ENCODE assay signal across 10 cellular contexts in genomic region chr21:41932191-41932575, GRCh38. TPM values are rescaled to one million over a fixed set of nuclear protein-coding genes. Genes with fewer than 3 reads are reported as not detected.
DNase-seq lines count a peak whose midpoint lies in the region; ATAC-seq and TF ChIP-seq lines count a peak whose summit lies in the region.
"Had no signal": no experiment of that assay in that cellular context is flagged by ENCODE, and none has a peak within 500 bp of the region (broad histone marks: within the 10 kb centered on the region; RNA-seq: fewer than 3 reads in every experiment).

No MANE protein-coding gene starts in this region.

- H3K4me3 Mint-ChIP-seq in CD8-positive, alpha-beta T cell, result no peak overlapping the region
- H3K4me3 Mint-ChIP-seq: activated CD8-positive, alpha-beta memory T cell treated with anti-CD3 and anti-CD28 coated beads, Interleukin-2, amount 10 ng/mL, durations not matched to agents 7 days and 5 days had no signal

- peak; percentile 45 for TF ChIP-seq CTCF in RWPE2 (IDR thresholded peaks at IDR 0.05; ENCODE audit: poor library complexity, severe bottlenecking)
- peak; percentile 26 for TF ChIP-seq CTCF in fibroblast of villous mesenchyme (IDR thresholded peaks at IDR 0.05; ENCODE audit: insufficient read depth, low read depth, low read length)
- TF ChIP-seq CTCF in sigmoid colon (IDR thresholded peaks at IDR 0.05), result no peak
- no peak for TF ChIP-seq CTCF in CD8-positive, alpha-beta T cell (IDR thresholded peaks at IDR 0.05)

- H3K36me3 Mint-ChIP-seq in CD8-positive, alpha-beta T cell, result no peaks in the 10 kb centered on the region
- H3K36me3 Mint-ChIP-seq: activated CD8-positive, alpha-beta memory T cell treated with anti-CD3 and anti-CD28 coated beads, Interleukin-2, amount 10 ng/mL, durations not matched to agents 7 days and 5 days had no signal

- H3K4me1 Mint-ChIP-seq in CD8-positive, alpha-beta T cell (ENCODE audit: low read depth), result peaks cover 21% of the 10 kb centered on the region

- no peaks in the 10 kb centered on the region for H3K36me3 ChIP-seq in RWPE2 (ENCODE audit: low read depth)
- H3K36me3 ChIP-seq in sigmoid colon, result no peaks in the 10 kb centered on the region
- H3K36me3 ChIP-seq in CD8-positive, alpha-beta T cell (ENCODE audit: insufficient read depth, low read length), result no peaks in the 10 kb centered on the region

- intact Hi-C loops in sigmoid colon (cut with DNase I), result loop anchor here (5.0 kb wide), 2 partner anchors 80 to 185 kb away; partner anchors contain the start of gene ZBTB21
- intact Hi-C loops in CD8-positive, alpha-beta T cell (cut with DNase I, micrococcal nuclease), result no loop called here

- CTCF ChIA-PET in CD8-positive, alpha-beta T cell (lab: Charles Lee), result no interaction called here

- H3K4me3 ChIP-seq in RWPE2 (ENCODE audit: severe bottlenecking) (no peak overlapping the region), fibroblast of villous mesenchyme (ENCODE audit: low read depth, low read length) (no peak overlapping the region), sigmoid colon (no peak overlapping the region)
- no peak overlapping the region for H3K4me3 ChIP-seq in CD8-positive, alpha-beta T cell (ENCODE audit: low read depth, low read length)

- H3K27ac ChIP-seq in RWPE2 (ENCODE audit: poor library complexity, severe bottlenecking) (peak overlapping the region; percentile 94), sigmoid colon (peak overlapping the region in 3 of 4 donors; percentile 83 to 90 (median 88))
- no peak overlapping the region for H3K27ac ChIP-seq in CD8-positive, alpha-beta T cell (ENCODE audit: low read depth, low read length)

- POLR2A ChIA-PET in CD8-positive, alpha-beta T cell (lab: Charles Lee), result no interaction called here

- ATAC-seq in RWPE2 (ENCODE audit: low read depth), result peak; percentile 68
- no peak for ATAC-seq in CD8-positive, alpha-beta T cell
- no peak for ATAC-seq in GM18873 (IDR thresholded peaks at IDR 0.05; ENCODE audit: low FRiP score, unreplicated experiment)
- ATAC-seq: activated CD8-positive, alpha-beta memory T cell treated with anti-CD3 and anti-CD28 coated beads, Interleukin-2, amount 10 ng/mL, durations not matched to agents 7 days and 5 days had no signal

- no peaks in the 10 kb centered on the region for H3K27me3 ChIP-seq in RWPE2 (ENCODE audit: insufficient read depth, poor library complexity, severe bottlenecking)
- H3K27me3 ChIP-seq in sigmoid colon, result no peaks in the 10 kb centered on the region
- no peaks in the 10 kb centered on the region for H3K27me3 ChIP-seq in CD8-positive, alpha-beta T cell (ENCODE audit: insufficient read depth, low read length)

- no peaks in the 10 kb centered on the region for H3K9me3 Mint-ChIP-seq in CD8-positive, alpha-beta T cell

- TF ChIP-seq EP300 in sigmoid colon (IDR thresholded peaks at IDR 0.05), result no peak

- peaks cover 45% of the 10 kb centered on the region for H3K4me1 ChIP-seq in RWPE2 (ENCODE audit: insufficient read depth, poor library complexity, severe bottlenecking)
- peaks cover 0 to 42% (median 37%) of the 10 kb centered on the region in 4 donors for H3K4me1 ChIP-seq in sigmoid colon
- peaks cover 6% of the 10 kb centered on the region for H3K4me1 ChIP-seq in CD8-positive, alpha-beta T cell (ENCODE audit: insufficient read depth, low read length)

- 69 to 87% methylated on average over 13 of the region's 13 CpGs for WGBS in sigmoid colon, 2 donors

- H3K27ac Mint-ChIP-seq in CD8-positive, alpha-beta T cell, result no peak overlapping the region
- H3K27ac Mint-ChIP-seq: activated CD8-positive, alpha-beta memory T cell treated with anti-CD3 and anti-CD28 coated beads, Interleukin-2, amount 10 ng/mL, durations not matched to agents 7 days and 5 days had no signal

- H3K9me3 ChIP-seq in RWPE2 (ENCODE audit: severe bottlenecking) (no peaks in the 10 kb centered on the region), sigmoid colon (no peaks in the 10 kb centered on the region)
- no peaks in the 10 kb centered on the region for H3K9me3 ChIP-seq in CD8-positive, alpha-beta T cell (ENCODE audit: low read length)

- H3K27me3 Mint-ChIP-seq in CD8-positive, alpha-beta T cell (ENCODE audit: low read depth), result peaks cover 12% of the 10 kb centered on the region

- DNase-seq in GDM1 (lab: John Stamatoyannopoulos, UW) (peak; percentile 17), RWPE2 (ENCODE audit: low spot score) (peak; percentile 90), fibroblast of villous mesenchyme (ENCODE audit: low read depth) (peak; percentile 82), sigmoid colon (peak; percentile 62), pons (ENCODE audit: low spot score) (no peak)
- no peak for DNase-seq in activated CD4-positive, alpha-beta T cell treated with anti-CD3 and anti-CD28 coated beads for 48 hours
- DNase-seq in CD8-positive, alpha-beta T cell, result no peak
- DNase-seq: activated CD8-positive, alpha-beta memory T cell treated with anti-CD3 and anti-CD28 coated beads, Interleukin-2, amount 10 ng/mL, durations not matched to agents 7 days and 5 days; H7 had no signal

- TF ChIP-seq POLR2A in sigmoid colon (IDR thresholded peaks at IDR 0.05), result no peak

RNA-seq across cellular contexts. Expression of gene C2CD2, which starts 21.6 kb away (rescaled TPM):
- total RNA-seq in fibroblast of villous mesenchyme, result 22.2 and 25.0 TPM in 2 replicates
- 10 to 100 TPM; 19.0 to 45.1 (median 22.2) TPM for total RNA-seq in sigmoid colon
- polyA plus RNA-seq in sigmoid colon, result 1 to 10 TPM; 1.8 to 8.3 (median 3.7) TPM
- 1 to 10 TPM; 6.7 to 7.8 TPM for total RNA-seq in CD8-positive, alpha-beta T cell

RNA-seq across cellular contexts. Expression of gene PRDM15, which starts 53.0 kb away (rescaled TPM):
- total RNA-seq in fibroblast of villous mesenchyme, result 4.2 and 5.2 TPM in 2 replicates
- 1 to 10 TPM; 3.5 to 6.9 (median 5.2) TPM for total RNA-seq in sigmoid colon
- 1 to 10 TPM; 1.2 to 5.7 (median 3.0) TPM for polyA plus RNA-seq in sigmoid colon
- 1 to 10 TPM; 8.5 to 9.2 TPM for total RNA-seq in CD8-positive, alpha-beta T cell

Comparison
In these comparisons a context has a peak if more than half of its experiments do, and no peak if none do; other contexts are left out.
1. DNase-seq: peak in GDM1 (single experiment), RWPE2 (single experiment), fibroblast of villous mesenchyme (single experiment) and sigmoid colon (single experiment); none in activated CD4-positive, alpha-beta T cell treated with anti-CD3 and anti-CD28 coated beads for 48 hours (single experiment), CD8-positive, alpha-beta T cell (0 of 7) and pons (single experiment).
2. CTCF ChIP-seq: peak in RWPE2 (single experiment) and fibroblast of villous mesenchyme (single experiment); none in sigmoid colon (0 of 4) and CD8-positive, alpha-beta T cell (single experiment).